In the genomic region with DNA sequence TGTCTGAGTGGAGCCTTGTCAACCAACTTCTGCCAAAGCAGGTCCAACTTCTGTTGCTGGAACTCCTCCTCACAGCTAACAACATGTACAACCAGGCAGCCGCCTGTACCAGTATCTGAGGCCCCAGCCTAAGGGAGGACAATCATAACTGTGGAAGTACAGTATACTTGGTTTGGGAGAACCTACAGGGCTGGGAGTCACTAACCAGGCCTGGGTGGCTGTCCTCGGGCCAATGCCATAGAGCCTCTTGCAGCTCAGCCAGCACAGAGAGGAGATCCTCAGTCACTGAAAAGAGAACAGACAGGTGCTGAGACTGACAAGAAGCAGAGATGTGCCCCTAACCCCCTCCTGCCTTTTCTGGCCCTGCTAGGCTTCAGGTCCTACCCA, we compare ENCODE assay signal across 9 cellular contexts. TPM values are rescaled to one million over a fixed set of nuclear protein-coding genes. Genes with fewer than 3 reads are reported as not detected.
A peak's percentile ranks its signal among the peaks of the same experiment; 100 is the strongest.
DNase-seq lines count a peak whose midpoint lies in the region; ATAC-seq and TF ChIP-seq lines count a peak whose summit lies in the region.
"Had no signal": no experiment of that assay in that cellular context is flagged by ENCODE, and none has a peak within 500 bp of the region (broad histone marks: within the 10 kb centered on the region; RNA-seq: fewer than 3 reads in every experiment).

No MANE protein-coding gene starts in this region.

- H3K4me3 ChIP-seq in kidney epithelial cell (ENCODE audit: low read depth, low read length) (peak overlapping the region; percentile 77), tibial nerve (peak overlapping the region in 2 of 4 donors; percentile 69 to 70)

- no peaks in the 10 kb centered on the region for H3K9me3 ChIP-seq in tibial nerve

- H3K27me3 Mint-ChIP-seq in activated naive CD4-positive, alpha-beta T cell treated with anti-CD3 and anti-CD28 coated beads for 36 hours (ENCODE audit: low read depth): no peaks in the 10 kb centered on the region
- peaks cover 3% of the 10 kb centered on the region for H3K27me3 Mint-ChIP-seq in activated naive CD8-positive, alpha-beta T cell treated with anti-CD3 and anti-CD28 coated beads for 36 hours

- H3K27ac Mint-ChIP-seq in activated naive CD4-positive, alpha-beta T cell treated with anti-CD3 and anti-CD28 coated beads for 36 hours: no peak overlapping the region
- no peak overlapping the region for H3K27ac Mint-ChIP-seq in activated naive CD8-positive, alpha-beta T cell treated with anti-CD3 and anti-CD28 coated beads for 36 hours

- TF ChIP-seq POLR2A in tibial nerve (IDR thresholded peaks at IDR 0.05): no peak

- H3K27me3 ChIP-seq in kidney epithelial cell (ENCODE audit: control insufficient read depth, insufficient read depth, low read length) (no peaks in the 10 kb centered on the region), tibial nerve (no peaks in the 10 kb centered on the region)

- peak overlapping the region in 3 of 4 donors; percentile 85 to 89 (median 86) for H3K27ac ChIP-seq in tibial nerve

- H3K4me3 Mint-ChIP-seq in activated naive CD4-positive, alpha-beta T cell treated with anti-CD3 and anti-CD28 coated beads for 36 hours: peak overlapping the region; percentile 96
- H3K4me3 Mint-ChIP-seq in activated naive CD8-positive, alpha-beta T cell treated with anti-CD3 and anti-CD28 coated beads for 36 hours: peak overlapping the region; percentile 94

- H3K36me3 Mint-ChIP-seq in activated naive CD4-positive, alpha-beta T cell treated with anti-CD3 and anti-CD28 coated beads for 36 hours (ENCODE audit: low read depth): peaks cover 12% of the 10 kb centered on the region
- peaks cover 8% of the 10 kb centered on the region for H3K36me3 Mint-ChIP-seq in activated naive CD8-positive, alpha-beta T cell treated with anti-CD3 and anti-CD28 coated beads for 36 hours

- intact Hi-C loops in activated naive CD4-positive, alpha-beta T cell treated with anti-CD3 and anti-CD28 coated beads for 36 hours (cut with micrococcal nuclease): no loop called here

- no peak for TF ChIP-seq CTCF in kidney epithelial cell (IDR thresholded peaks at IDR 0.05; ENCODE audit: insufficient read depth, low read length, poor library complexity, severe bottlenecking)
- no peak for TF ChIP-seq CTCF in tibial nerve (IDR thresholded peaks at IDR 0.05)

- WGBS in tibial nerve, 2 donors: 71 to 83% methylated on average over 1 to 2 of the region's 2 CpGs

- peaks cover 18% of the 10 kb centered on the region for H3K4me1 Mint-ChIP-seq in activated naive CD4-positive, alpha-beta T cell treated with anti-CD3 and anti-CD28 coated beads for 36 hours (ENCODE audit: low read depth)
- H3K4me1 Mint-ChIP-seq in activated naive CD8-positive, alpha-beta T cell treated with anti-CD3 and anti-CD28 coated beads for 36 hours: peaks cover 19% of the 10 kb centered on the region

- no peaks in the 10 kb centered on the region for H3K9me3 Mint-ChIP-seq in activated naive CD4-positive, alpha-beta T cell treated with anti-CD3 and anti-CD28 coated beads for 36 hours
- H3K9me3 Mint-ChIP-seq in activated naive CD8-positive, alpha-beta T cell treated with anti-CD3 and anti-CD28 coated beads for 36 hours: no peaks in the 10 kb centered on the region

- H3K4me1 ChIP-seq in tibial nerve: peaks cover 0 to 44% (median 24%) of the 10 kb centered on the region in 4 donors

- H3K36me3 ChIP-seq in kidney epithelial cell (ENCODE audit: control insufficient read depth, insufficient read depth, low read length): peaks cover 1% of the 10 kb centered on the region
- H3K36me3 ChIP-seq in tibial nerve: peaks cover 0 to 45% (median 7%) of the 10 kb centered on the region in 3 donors

- ATAC-seq in HG03108 (IDR thresholded peaks at IDR 0.05; ENCODE audit: unreplicated experiment): no peak

- CTCF ChIA-PET in activated naive CD4-positive, alpha-beta T cell treated with anti-CD3 and anti-CD28 coated beads for 36 hours (lab: Charles Lee): interaction anchor here (1.3 to 8.7 kb wide), 2 partner anchors 8 to 29 kb away, joined by 6 to 84 read pairs; a partner anchor contains a TSS

- no peak for TF ChIP-seq EP300 in tibial nerve (IDR thresholded peaks at IDR 0.05)

- no peak for DNase-seq in activated naive CD4-positive, alpha-beta T cell treated with anti-CD3 and anti-CD28 coated beads for 36 hours
- no peak for DNase-seq in activated naive CD4-positive, alpha-beta T cell treated with anti-CD3 and anti-CD28 coated beads, Interleukin-2, amount 50 U/mL, for 16 hours
- no peak for DNase-seq in activated naive CD8-positive, alpha-beta T cell treated with anti-CD3 and anti-CD28 coated beads for 36 hours
- no peak for DNase-seq in kidney epithelial cell (ENCODE audit: low read depth)
- no peak for DNase-seq in tibial nerve (ENCODE audit: low spot score in 2 of 2)
- no peak for DNase-seq in ureter (ENCODE audit: low spot score)
- no peak for DNase-seq in cerebellar cortex (ENCODE audit: low spot score)
- DNase-seq: GF-D8 had no signal

RNA-seq across cellular contexts. Expression of a gene that starts 1.2 kb away (rescaled TPM):
- 10 to 100 TPM; 19.5 to 19.7 TPM for total RNA-seq in activated naive CD4-positive, alpha-beta T cell treated with anti-CD3 and anti-CD28 coated beads for 36 hours
- total RNA-seq in activated naive CD8-positive, alpha-beta T cell treated with anti-CD3 and anti-CD28 coated beads for 36 hours: 10 to 100 TPM; 22.3 to 24.7 TPM
- total RNA-seq in kidney epithelial cell (55.2 and 61.0 TPM in 2 replicates), tibial nerve (10 to 100 TPM; 35.7 to 48.6 (median 43.8) TPM), ureter (37.0 TPM)

RNA-seq across cellular contexts. Expression of a gene that starts 4.7 kb away (rescaled TPM):
- total RNA-seq in activated naive CD4-positive, alpha-beta T cell treated with anti-CD3 and anti-CD28 coated beads for 36 hours: 100 to 1,000 TPM; 113 to 115 TPM
- total RNA-seq in activated naive CD8-positive, alpha-beta T cell treated with anti-CD3 and anti-CD28 coated beads for 36 hours: 10 to 100 TPM; 82.0 to 82.5 TPM
- total RNA-seq in kidney epithelial cell (102 and 145 TPM in 2 replicates), tibial nerve (100 to 1,000 TPM; 116 to 122 (median 118) TPM), ureter (122 TPM)

RNA-seq across cellular contexts. Expression of a gene that starts 10.0 kb away (rescaled TPM):
- total RNA-seq in activated naive CD4-positive, alpha-beta T cell treated with anti-CD3 and anti-CD28 coated beads for 36 hours: 100 to 1,000 TPM; 119 to 120 TPM
- 100 to 1,000 TPM; 135 to 140 TPM for total RNA-seq in activated naive CD8-positive, alpha-beta T cell treated with anti-CD3 and anti-CD28 coated beads for 36 hours
- 124 and 135 TPM in 2 replicates for total RNA-seq in kidney epithelial cell
- total RNA-seq in tibial nerve: 100 to 1,000 TPM in 3 of 4 donors, 10 to 100 TPM in 1; 95.3 to 138 (median 117) TPM
- 210 TPM for total RNA-seq in ureter

RNA-seq across cellular contexts. Expression of a gene that starts 12.0 kb away (rescaled TPM):
- 100 to 1,000 TPM; 565 to 593 TPM for total RNA-seq in activated naive CD4-positive, alpha-beta T cell treated with anti-CD3 and anti-CD28 coated beads for 36 hours
- total RNA-seq in activated naive CD8-positive, alpha-beta T cell treated with anti-CD3 and anti-CD28 coated beads for 36 hours: 100 to 1,000 TPM; 532 to 549 TPM
- total RNA-seq in kidney epithelial cell (127 and 177 TPM in 2 replicates), tibial nerve (100 to 1,000 TPM; 108 to 156 (median 128) TPM), ureter (268 TPM)

RNA-seq across cellular contexts. Expression of a gene that starts 27.2 kb away (rescaled TPM):
- total RNA-seq in activated naive CD4-positive, alpha-beta T cell treated with anti-CD3 and anti-CD28 coated beads for 36 hours: 10 to 100 TPM; 20.2 to 21.7 TPM
- total RNA-seq in activated naive CD8-positive, alpha-beta T cell treated with anti-CD3 and anti-CD28 coated beads for 36 hours: 10 to 100 TPM; 20.7 TPM
- total RNA-seq in kidney epithelial cell: 29.0 and 43.2 TPM in 2 replicates
- total RNA-seq in tibial nerve: 10 to 100 TPM; 76.4 to 99.0 (median 88.8) TPM
- 47.2 TPM for total RNA-seq in ureter
